Comparison of ENCODE assay signal across 21 cellular contexts in genomic region chr3:61796088-61796680, GRCh38.
DNase-seq lines count a peak whose midpoint lies in the region; ATAC-seq and TF ChIP-seq lines count a peak whose summit lies in the region.
"Had no signal": no experiment of that assay in that cellular context is flagged by ENCODE, and none has a peak within 500 bp of the region (broad histone marks: within the 10 kb centered on the region; RNA-seq: fewer than 3 reads in every experiment).

No MANE protein-coding gene starts in this region.

- peaks cover 23% of the 10 kb centered on the region for H3K4me1 Mint-ChIP-seq in glutamatergic neuron (ENCODE audit: low read depth, unreplicated experiment)
- peaks cover 11% of the 10 kb centered on the region for H3K4me1 Mint-ChIP-seq in progenitor cell of endocrine pancreas (ENCODE audit: low read depth)
- H3K4me1 Mint-ChIP-seq in stimulated activated naive B cell treated with anti-CD40 and anti-IgM and Interleukin-4, amounts not matched to agents 10 μg/mL and 1 μg/mL and 100 μg/mL, for 72 hours = no peaks in the 10 kb centered on the region
- H3K4me1 Mint-ChIP-seq: activated naive CD8-positive, alpha-beta T cell treated with anti-CD3 and anti-CD28 coated beads, Interleukin-2, amount 10 ng/mL, durations not matched to agents 7 days and 5 days; CD4-positive, CD25-positive, alpha-beta regulatory T cell had no signal

- H3K9me3 Mint-ChIP-seq in glutamatergic neuron (ENCODE audit: unreplicated experiment) (peaks cover 5% of the 10 kb centered on the region), progenitor cell of endocrine pancreas (ENCODE audit: low read depth) (no peaks in the 10 kb centered on the region)
- no peaks in the 10 kb centered on the region for H3K9me3 Mint-ChIP-seq in stimulated activated naive B cell treated with anti-CD40 and anti-IgM and Interleukin-4, amounts not matched to agents 10 μg/mL and 1 μg/mL and 100 μg/mL, for 72 hours
- H3K9me3 Mint-ChIP-seq: activated naive CD8-positive, alpha-beta T cell treated with anti-CD3 and anti-CD28 coated beads, Interleukin-2, amount 10 ng/mL, durations not matched to agents 7 days and 5 days had no signal

- no peak for ATAC-seq in stimulated activated naive B cell treated with anti-CD40 and anti-IgM and Interleukin-4, amounts not matched to agents 10 μg/mL and 1 μg/mL and 100 μg/mL, for 72 hours (replicated peaks)
- ATAC-seq: right lobe of liver had no signal

- H3K36me3 Mint-ChIP-seq in glutamatergic neuron (ENCODE audit: unreplicated experiment) (no peaks in the 10 kb centered on the region), progenitor cell of endocrine pancreas (ENCODE audit: insufficient read depth) (peaks cover 2% of the 10 kb centered on the region)
- no peaks in the 10 kb centered on the region for H3K36me3 Mint-ChIP-seq in stimulated activated naive B cell treated with anti-CD40 and anti-IgM and Interleukin-4, amounts not matched to agents 10 μg/mL and 1 μg/mL and 100 μg/mL, for 72 hours
- H3K36me3 Mint-ChIP-seq: activated naive CD8-positive, alpha-beta T cell treated with anti-CD3 and anti-CD28 coated beads, Interleukin-2, amount 10 ng/mL, durations not matched to agents 7 days and 5 days; CD4-positive, CD25-positive, alpha-beta regulatory T cell had no signal

- H3K4me3 Mint-ChIP-seq in glutamatergic neuron (ENCODE audit: unreplicated experiment) (no peak overlapping the region), progenitor cell of endocrine pancreas (ENCODE audit: low read depth) (no peak overlapping the region)
- H3K4me3 Mint-ChIP-seq in stimulated activated naive B cell treated with anti-CD40 and anti-IgM and Interleukin-4, amounts not matched to agents 10 μg/mL and 1 μg/mL and 100 μg/mL, for 72 hours = no peak overlapping the region
- H3K4me3 Mint-ChIP-seq: activated naive CD8-positive, alpha-beta T cell treated with anti-CD3 and anti-CD28 coated beads, Interleukin-2, amount 10 ng/mL, durations not matched to agents 7 days and 5 days; CD4-positive, CD25-positive, alpha-beta regulatory T cell had no signal

- H3K27me3 Mint-ChIP-seq in glutamatergic neuron (ENCODE audit: unreplicated experiment) (peaks cover 3% of the 10 kb centered on the region), progenitor cell of endocrine pancreas (no peaks in the 10 kb centered on the region)
- no peaks in the 10 kb centered on the region for H3K27me3 Mint-ChIP-seq in stimulated activated naive B cell treated with anti-CD40 and anti-IgM and Interleukin-4, amounts not matched to agents 10 μg/mL and 1 μg/mL and 100 μg/mL, for 72 hours
- H3K27me3 Mint-ChIP-seq: activated naive CD8-positive, alpha-beta T cell treated with anti-CD3 and anti-CD28 coated beads, Interleukin-2, amount 10 ng/mL, durations not matched to agents 7 days and 5 days; CD4-positive, CD25-positive, alpha-beta regulatory T cell had no signal

- in situ Hi-C loops in ACHN (cut with HindIII; ENCODE audit: low pct_ligation_motif_present, low pct_unique_long_range_greater_than_20kb, low sequenced_read_pairs) = no loop called here

- no peak for TF ChIP-seq CTCF in glutamatergic neuron (IDR thresholded peaks at IDR 0.05; ENCODE audit: partially characterized antibody, unreplicated experiment)
- TF ChIP-seq CTCF in progenitor cell of endocrine pancreas (IDR thresholded peaks at IDR 0.05; ENCODE audit: unreplicated experiment) = no peak

- H3K27ac Mint-ChIP-seq in glutamatergic neuron (ENCODE audit: unreplicated experiment) (peak overlapping the region; percentile 87), progenitor cell of endocrine pancreas (peak overlapping the region; percentile 23)
- H3K27ac Mint-ChIP-seq in stimulated activated naive B cell treated with anti-CD40 and anti-IgM and Interleukin-4, amounts not matched to agents 10 μg/mL and 1 μg/mL and 100 μg/mL, for 72 hours = no peak overlapping the region
- H3K27ac Mint-ChIP-seq: activated naive CD8-positive, alpha-beta T cell treated with anti-CD3 and anti-CD28 coated beads, Interleukin-2, amount 10 ng/mL, durations not matched to agents 7 days and 5 days; CD4-positive, CD25-positive, alpha-beta regulatory T cell had no signal

- peak; percentile 30 for DNase-seq in DMS 273 (lab: John Stamatoyannopoulos, UW; ENCODE audit: unreplicated experiment)
- DNase-seq in DMS 273 treated with DMSO at 0.1 percent for 48 hours (lab: John Stamatoyannopoulos, UW) = no peak
- DNase-seq in NCI-H446 treated with DMSO at 0.1 percent for 48 hours (lab: John Stamatoyannopoulos, UW) = peak; percentile 33
- no peak for DNase-seq in glutamatergic neuron
- no peak for DNase-seq in progenitor cell of endocrine pancreas (ENCODE audit: low spot score, unreplicated experiment)
- no peak for DNase-seq in amygdala (lab: John Stamatoyannopoulos, UW)
- no peak for DNase-seq in ACHN
- DNase-seq in stimulated activated naive B cell treated with anti-CD40 and anti-IgM and Interleukin-4, amounts not matched to agents 10 μg/mL and 1 μg/mL and 100 μg/mL, for 72 hours = no peak
- DNase-seq: activated CD4-positive, alpha-beta T cell treated with anti-CD3 and anti-CD28 coated beads for 4 hours; activated effector memory CD4-positive, alpha-beta T cell treated with anti-CD3 and anti-CD28 coated beads, Interleukin-2, amount 50 U/mL, for 16 hours; activated naive CD8-positive, alpha-beta T cell treated with anti-CD3 and anti-CD28 coated beads, Interleukin-2, amount 10 ng/mL, durations not matched to agents 7 days and 5 days; activated T-cell treated with anti-CD3 and anti-CD28 coated beads, Interleukin-2, amount 50 U/mL, for 1 hour; CD4-positive, CD25-positive, alpha-beta regulatory T cell; kidney; NCI-H1105; NCI-H1930; NCI-H2227 treated with DMSO at 0.1 percent for 48 hours; posterior cingulate gyrus; right lobe of liver; stimulated activated naive CD4-positive, alpha-beta T cell treated with Interleukin-2 at 50 U/mL for 16 hours; T-helper 2 cell had no signal

Comparison
In these comparisons a context has a peak if more than half of its experiments do, and no peak if none do; other contexts are left out.
1. DNase-seq: peak in DMS 273 (single experiment) and NCI-H446 treated with DMSO at 0.1 percent for 48 hours (single experiment); none in DMS 273 treated with DMSO at 0.1 percent for 48 hours (single experiment), glutamatergic neuron (single experiment), progenitor cell of endocrine pancreas (single experiment), amygdala (0 of 56), ACHN (single experiment) and stimulated activated naive B cell treated with anti-CD40 and anti-IgM and Interleukin-4, amounts not matched to agents 10 μg/mL and 1 μg/mL and 100 μg/mL, for 72 hours (single experiment).